In the genomic region with DNA sequence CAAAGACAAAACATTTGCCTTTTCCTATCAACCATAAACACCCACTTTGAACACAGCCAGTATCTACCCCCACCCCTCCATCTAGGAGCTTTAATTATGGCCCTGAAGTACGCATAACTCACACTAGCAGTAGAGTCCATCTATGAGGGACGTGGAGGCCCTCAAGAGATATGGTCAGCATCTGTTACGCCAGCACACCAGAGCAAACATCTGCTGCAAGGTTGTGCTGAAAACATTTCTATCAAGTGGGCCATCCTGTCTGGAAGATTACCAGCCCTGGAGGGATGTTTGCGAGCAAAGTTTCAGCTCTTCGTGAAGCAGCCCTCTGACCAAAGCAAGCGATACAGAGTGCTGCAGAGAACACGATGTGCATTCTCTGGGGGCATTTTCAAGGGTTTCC, we compare ENCODE assay signal across 1 cellular context.
TF ChIP-seq lines count a peak whose summit lies in the region.

No MANE protein-coding gene starts in this region.

TF ChIP-seq in K562, 482 proteins besides CTCF, POLR2A, EP300 and RAD21 (continued from another document):
- TF ChIP-seq ZNF407 (IDR thresholded peaks at IDR 0.05; ENCODE audit: low read depth) (no peak), HNRNPLL (IDR thresholded peaks at IDR 0.05; ENCODE audit: low read depth, low read length, poor library complexity, severe bottlenecking) (peak; percentile 34), ARID1B (IDR thresholded peaks at IDR 0.05) (peak; percentile 70), TAL1 (IDR thresholded peaks at IDR 0.05) (peak; percentile 76; the same call in 1 of the 2 replicates), CCNT2 (IDR thresholded peaks at IDR 0.05; ENCODE audit: borderline replicate concordance, extremely low read depth, insufficient read length, low read depth, low read length) (no peak), CHD4 (IDR thresholded peaks at IDR 0.05; ENCODE audit: insufficient read depth, insufficient replicate concordance, low read depth, low read length, poor library complexity, severe bottlenecking) (no peak), ARID3B (CRISPR knock-in tag; IDR thresholded peaks at IDR 0.05; ENCODE audit: borderline replicate concordance) (no peak), CBFA2T2 (conservative IDR thresholded peaks at IDR 0.05) (peak; percentile 83), PRDM10 (IDR thresholded peaks at IDR 0.05; ENCODE audit: partially characterized antibody) (peak; percentile 45), SNIP1 (IDR thresholded peaks at IDR 0.05; ENCODE audit: low read depth) (no peak), MBD2 (IDR thresholded peaks at IDR 0.05; ENCODE audit: borderline replicate concordance, low read depth) (no peak), KLF16 (IDR thresholded peaks at IDR 0.05) (no peak), BRD4 (IDR thresholded peaks at IDR 0.05) (no peak), ZNF449 (CRISPR knock-in tag; IDR thresholded peaks at IDR 0.05) (no peak), BRF1 (IDR thresholded peaks at IDR 0.05; ENCODE audit: borderline replicate concordance, extremely low read depth, insufficient read length) (no peak), NFE2 (IDR thresholded peaks at IDR 0.05; ENCODE audit: low read depth) (no peak), E2F4 (CRISPR knock-in tag; IDR thresholded peaks at IDR 0.05; ENCODE audit: low read depth) (no peak), HNRNPL (IDR thresholded peaks at IDR 0.05; ENCODE audit: low read depth, low read length) (no peak), RBM14 (IDR thresholded peaks at IDR 0.05; ENCODE audit: borderline replicate concordance, insufficient read depth, low read depth, low read length) (no peak), ZNF717 (CRISPR knock-in tag; IDR thresholded peaks at IDR 0.05) (no peak), GATA2 (CRISPR knock-in tag; IDR thresholded peaks at IDR 0.05) (peak; percentile 56), ZNF766 (CRISPR knock-in tag; conservative IDR thresholded peaks at IDR 0.05) (no peak), RCOR1 (IDR thresholded peaks at IDR 0.05; ENCODE audit: borderline replicate concordance in 1 of 2, low read depth in 2 of 2, low read length in 2 of 2) (no peak), ZNF24 (IDR thresholded peaks at IDR 0.05) (no peak), ZNF707 (CRISPR knock-in tag; conservative IDR thresholded peaks at IDR 0.05) (no peak), YBX1 (IDR thresholded peaks at IDR 0.05) (no peak), HDGF (IDR thresholded peaks at IDR 0.05) (no peak), TCF3 (CRISPR knock-in tag; IDR thresholded peaks at IDR 0.05) (peak; percentile 78), NFIC (IDR thresholded peaks at IDR 0.05) (peak; percentile 44)
- TF ChIP-seq, protein P1, sequence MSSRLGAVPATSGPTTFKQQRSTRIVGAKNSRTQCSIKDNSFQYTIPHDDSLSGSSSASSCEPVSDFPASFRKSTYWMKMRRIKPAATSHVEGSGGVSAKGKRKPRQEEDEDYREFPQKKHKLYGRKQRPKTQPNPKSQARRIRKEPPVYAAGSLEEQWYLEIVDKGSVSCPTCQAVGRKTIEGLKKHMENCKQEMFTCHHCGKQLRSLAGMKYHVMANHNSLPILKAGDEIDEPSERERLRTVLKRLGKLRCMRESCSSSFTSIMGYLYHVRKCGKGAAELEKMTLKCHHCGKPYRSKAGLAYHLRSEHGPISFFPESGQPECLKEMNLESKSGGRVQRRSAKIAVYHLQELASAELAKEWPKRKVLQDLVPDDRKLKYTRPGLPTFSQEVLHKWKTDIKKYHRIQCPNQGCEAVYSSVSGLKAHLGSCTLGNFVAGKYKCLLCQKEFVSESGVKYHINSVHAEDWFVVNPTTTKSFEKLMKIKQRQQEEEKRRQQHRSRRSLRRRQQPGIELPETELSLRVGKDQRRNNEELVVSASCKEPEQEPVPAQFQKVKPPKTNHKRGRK (tag; IDR thresholded peaks at IDR 0.05) = no peak
- TF ChIP-seq, protein P2, sequence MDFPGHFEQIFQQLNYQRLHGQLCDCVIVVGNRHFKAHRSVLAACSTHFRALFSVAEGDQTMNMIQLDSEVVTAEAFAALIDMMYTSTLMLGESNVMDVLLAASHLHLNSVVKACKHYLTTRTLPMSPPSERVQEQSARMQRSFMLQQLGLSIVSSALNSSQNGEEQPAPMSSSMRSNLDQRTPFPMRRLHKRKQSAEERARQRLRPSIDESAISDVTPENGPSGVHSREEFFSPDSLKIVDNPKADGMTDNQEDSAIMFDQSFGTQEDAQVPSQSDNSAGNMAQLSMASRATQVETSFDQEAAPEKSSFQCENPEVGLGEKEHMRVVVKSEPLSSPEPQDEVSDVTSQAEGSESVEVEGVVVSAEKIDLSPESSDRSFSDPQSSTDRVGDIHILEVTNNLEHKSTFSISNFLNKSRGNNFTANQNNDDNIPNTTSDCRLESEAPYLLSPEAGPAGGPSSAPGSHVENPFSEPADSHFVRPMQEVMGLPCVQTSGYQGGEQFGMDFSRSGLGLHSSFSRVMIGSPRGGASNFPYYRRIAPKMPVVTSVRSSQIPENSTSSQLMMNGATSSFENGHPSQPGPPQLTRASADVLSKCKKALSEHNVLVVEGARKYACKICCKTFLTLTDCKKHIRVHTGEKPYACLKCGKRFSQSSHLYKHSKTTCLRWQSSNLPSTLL (IDR thresholded peaks at IDR 0.05) = no peak
- TF ChIP-seq, protein P3, sequence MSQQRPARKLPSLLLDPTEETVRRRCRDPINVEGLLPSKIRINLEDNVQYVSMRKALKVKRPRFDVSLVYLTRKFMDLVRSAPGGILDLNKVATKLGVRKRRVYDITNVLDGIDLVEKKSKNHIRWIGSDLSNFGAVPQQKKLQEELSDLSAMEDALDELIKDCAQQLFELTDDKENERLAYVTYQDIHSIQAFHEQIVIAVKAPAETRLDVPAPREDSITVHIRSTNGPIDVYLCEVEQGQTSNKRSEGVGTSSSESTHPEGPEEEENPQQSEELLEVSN (IDR thresholded peaks at IDR 0.05; ENCODE audit: borderline replicate concordance in 1 of 2, extremely low read depth in 1 of 2, insufficient read depth in 1 of 2, insufficient read length in 1 of 2, low read depth in 1 of 2, low read length in 1 of 2, poor library complexity in 1 of 2, severe bottlenecking in 1 of 2) = no peak
- TF ChIP-seq, protein P4, sequence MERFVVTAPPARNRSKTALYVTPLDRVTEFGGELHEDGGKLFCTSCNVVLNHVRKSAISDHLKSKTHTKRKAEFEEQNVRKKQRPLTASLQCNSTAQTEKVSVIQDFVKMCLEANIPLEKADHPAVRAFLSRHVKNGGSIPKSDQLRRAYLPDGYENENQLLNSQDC (CRISPR knock-in tag; IDR thresholded peaks at IDR 0.05) = no peak
